Comparison of ENCODE assay signal across 23 cellular contexts in the genomic region with DNA sequence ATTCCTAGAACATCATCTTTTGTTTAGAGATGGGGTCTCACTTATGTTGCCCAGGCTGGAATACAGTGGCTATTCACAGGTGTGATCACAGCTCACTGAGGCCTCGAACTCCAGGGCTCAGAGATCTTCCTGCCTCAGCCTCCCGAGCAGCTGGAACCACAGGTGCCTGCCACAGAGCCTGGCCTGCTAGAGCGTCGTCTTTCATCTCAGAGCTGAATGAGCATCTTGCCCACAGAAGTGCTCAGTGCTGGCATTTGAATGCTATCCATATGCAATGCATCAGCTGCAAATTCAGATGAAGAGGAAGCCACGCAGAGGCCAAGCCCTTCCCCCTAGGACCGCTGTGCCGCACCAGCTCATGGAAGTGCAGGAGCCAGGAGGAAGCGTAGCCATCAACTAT. TPM values are rescaled to one million over a fixed set of nuclear protein-coding genes. Genes with fewer than 3 reads are reported as not detected.
A peak's percentile ranks its signal among the peaks of the same experiment; 100 is the strongest.
DNase-seq lines count a peak whose midpoint lies in the region; ATAC-seq and TF ChIP-seq lines count a peak whose summit lies in the region.
"Had no signal": no experiment of that assay in that cellular context is flagged by ENCODE, and none has a peak within 500 bp of the region (broad histone marks: within the 10 kb centered on the region; RNA-seq: fewer than 3 reads in every experiment).

No MANE protein-coding gene starts in this region.

- peaks cover 19% of the 10 kb centered on the region for H3K27me3 Mint-ChIP-seq in neural progenitor cell (ENCODE audit: insufficient read depth, low read depth)
- peaks cover 7 to 11% of the 10 kb centered on the region in 2 donors for H3K27me3 Mint-ChIP-seq in stimulated activated naive B cell treated with anti-CD40 and anti-IgM and Interleukin-4, amounts not matched to agents 10 μg/mL and 1 μg/mL and 100 μg/mL, for 72 hours
- H3K27me3 Mint-ChIP-seq: B cell had no signal

- H3K9me3 ChIP-seq in DND-41 (ENCODE audit: insufficient read depth, low read length, severe bottlenecking) = no peaks in the 10 kb centered on the region
- H3K9me3 ChIP-seq in SU-DHL-6 (ENCODE audit: insufficient read depth, low read length) = no peaks in the 10 kb centered on the region
- H3K9me3 ChIP-seq in neural progenitor cell (ENCODE audit: low read depth) = no peaks in the 10 kb centered on the region
- H3K9me3 ChIP-seq: Caco-2 had no signal

- DNase-seq in DND-41 (peak; percentile 13), NAMALWA (ENCODE audit: low spot score) (peak; percentile 82), neural progenitor cell (ENCODE audit: low spot score) (no peak), NCI-H1105 (lab: John Stamatoyannopoulos, UW) (no peak), LoVo (ENCODE audit: low spot score) (no peak)
- DNase-seq in stimulated activated naive B cell treated with anti-CD40 and anti-IgM and Interleukin-4, amounts not matched to agents 10 μg/mL and 1 μg/mL and 100 μg/mL, for 72 hours = no peak
- DNase-seq: C1 segment of cervical spinal cord; Caco-2; CD4-positive, alpha-beta T cell; DMS153; DMS79; EL; GM23248; H7; HFFc6 had no signal

- no peak overlapping the region for H3K9ac ChIP-seq in DND-41 (ENCODE audit: low read depth, low read length)
- no peak overlapping the region for H3K9ac ChIP-seq in SU-DHL-6 (ENCODE audit: low read length)
- no peak overlapping the region for H3K9ac ChIP-seq in neural progenitor cell
- H3K9ac ChIP-seq: GM23248, KMS-11 had no signal

- H3K79me2 ChIP-seq in DND-41 (ENCODE audit: insufficient read depth, low read length) (no peaks in the 10 kb centered on the region), SU-DHL-6 (ENCODE audit: insufficient read depth, low read length) (peaks cover 1% of the 10 kb centered on the region), neural progenitor cell (ENCODE audit: low read depth) (no peaks in the 10 kb centered on the region)

- H3K27ac Mint-ChIP-seq in neural progenitor cell = peak overlapping the region; percentile 44
- no peak overlapping the region for H3K27ac Mint-ChIP-seq in stimulated activated naive B cell treated with anti-CD40 and anti-IgM and Interleukin-4, amounts not matched to agents 10 μg/mL and 1 μg/mL and 100 μg/mL, for 72 hours
- H3K27ac Mint-ChIP-seq: B cell; CD4-positive, alpha-beta T cell; HFFc6 had no signal

- H3K36me3 ChIP-seq in DND-41 (ENCODE audit: insufficient read depth, low read length) (no peaks in the 10 kb centered on the region), SU-DHL-6 (ENCODE audit: low read length) (no peaks in the 10 kb centered on the region), neural progenitor cell (no peaks in the 10 kb centered on the region)

- peaks cover 6% of the 10 kb centered on the region for H3K4me1 Mint-ChIP-seq in neural progenitor cell
- H3K4me1 Mint-ChIP-seq in stimulated activated naive B cell treated with anti-CD40 and anti-IgM and Interleukin-4, amounts not matched to agents 10 μg/mL and 1 μg/mL and 100 μg/mL, for 72 hours = peaks cover 37 to 39% of the 10 kb centered on the region in 2 donors

- no peak overlapping the region for H3K4me3 Mint-ChIP-seq in neural progenitor cell
- H3K4me3 Mint-ChIP-seq in stimulated activated naive B cell treated with anti-CD40 and anti-IgM and Interleukin-4, amounts not matched to agents 10 μg/mL and 1 μg/mL and 100 μg/mL, for 72 hours = no peak overlapping the region
- H3K4me3 Mint-ChIP-seq: B cell; CD4-positive, alpha-beta T cell; HFFc6 had no signal

- H3K4me3 ChIP-seq in DND-41 (ENCODE audit: low read depth in 1 of 2, low read length in 2 of 2) (no peak overlapping the region), SU-DHL-6 (ENCODE audit: insufficient read depth, low read length, poor library complexity, severe bottlenecking) (no peak overlapping the region), neural progenitor cell (no peak overlapping the region)
- H3K4me3 ChIP-seq: GM12878, GM23248 had no signal

- H4K20me1 ChIP-seq in DND-41 (ENCODE audit: insufficient read depth, low read length) (no peaks in the 10 kb centered on the region), SU-DHL-6 (ENCODE audit: low read depth, low read length) (no peaks in the 10 kb centered on the region), neural progenitor cell (ENCODE audit: low read depth) (peaks cover 4% of the 10 kb centered on the region)

- TF ChIP-seq CTCF in DND-41 (IDR thresholded peaks at IDR 0.05; ENCODE audit: borderline replicate concordance, extremely low read depth, low read length, poor library complexity, severe bottlenecking) = no peak
- no peak for TF ChIP-seq CTCF in SU-DHL-6 (IDR thresholded peaks at IDR 0.05; ENCODE audit: insufficient read depth, low read length, poor library complexity, severe bottlenecking)
- TF ChIP-seq CTCF in neural progenitor cell (IDR thresholded peaks at IDR 0.05) = no peak

- H2AFZ ChIP-seq in DND-41 (ENCODE audit: low read depth, low read length) = no peak overlapping the region
- no peak overlapping the region for H2AFZ ChIP-seq in SU-DHL-6 (ENCODE audit: low read depth, low read length, severe bottlenecking)
- H2AFZ ChIP-seq in neural progenitor cell (replicated peaks) = no peak overlapping the region
- H2AFZ ChIP-seq: GM23248 had no signal

- no peaks in the 10 kb centered on the region for H3K27me3 ChIP-seq in DND-41 (ENCODE audit: insufficient read depth, low read length, poor library complexity)
- no peaks in the 10 kb centered on the region for H3K27me3 ChIP-seq in SU-DHL-6 (ENCODE audit: low read length)
- H3K27me3 ChIP-seq in neural progenitor cell = peaks cover 35% of the 10 kb centered on the region

- peak; percentile 62 for ATAC-seq in DND-41 (ENCODE audit: insufficient read depth, low read depth)
- no peak for ATAC-seq in GM18520 (IDR thresholded peaks at IDR 0.05; ENCODE audit: unreplicated experiment)
- ATAC-seq in stimulated activated naive B cell treated with anti-CD40 and anti-IgM and Interleukin-4, amounts not matched to agents 10 μg/mL and 1 μg/mL and 100 μg/mL, for 72 hours (replicated peaks) = no peak
- ATAC-seq: GM12878, HCT116 had no signal

- no peaks in the 10 kb centered on the region for H3K9me2 ChIP-seq in SU-DHL-6 (replicated peaks; ENCODE audit: insufficient read depth, low read length)

- H3F3A ChIP-seq in SU-DHL-6 (ENCODE audit: insufficient read depth) = peaks cover 57% of the 10 kb centered on the region
- H3F3A ChIP-seq in neural progenitor cell (ENCODE audit: low read depth) = peaks cover 9% of the 10 kb centered on the region

- H3K4me1 ChIP-seq in DND-41 (ENCODE audit: insufficient read depth, low read length) (no peaks in the 10 kb centered on the region), neural progenitor cell (peaks cover 4% of the 10 kb centered on the region)

- no peaks in the 10 kb centered on the region for H3K9me3 Mint-ChIP-seq in neural progenitor cell
- no peaks in the 10 kb centered on the region for H3K9me3 Mint-ChIP-seq in stimulated activated naive B cell treated with anti-CD40 and anti-IgM and Interleukin-4, amounts not matched to agents 10 μg/mL and 1 μg/mL and 100 μg/mL, for 72 hours
- H3K9me3 Mint-ChIP-seq: CD4-positive, alpha-beta T cell; HFFc6 had no signal

- peaks cover 7% of the 10 kb centered on the region for H3K36me3 Mint-ChIP-seq in neural progenitor cell
- no peaks in the 10 kb centered on the region for H3K36me3 Mint-ChIP-seq in stimulated activated naive B cell treated with anti-CD40 and anti-IgM and Interleukin-4, amounts not matched to agents 10 μg/mL and 1 μg/mL and 100 μg/mL, for 72 hours

- H3K27ac ChIP-seq in DND-41 (ENCODE audit: low read length) = no peak overlapping the region
- peak overlapping the region; percentile 99 for H3K27ac ChIP-seq in SU-DHL-6 (ENCODE audit: low read depth, low read length)
- no peak overlapping the region for H3K27ac ChIP-seq in neural progenitor cell
- H3K27ac ChIP-seq: GM23248, KMS-11 had no signal

- H3K4me2 ChIP-seq in DND-41 (ENCODE audit: insufficient read depth, low read length) (no peak overlapping the region), SU-DHL-6 (ENCODE audit: low read depth, low read length, poor library complexity, severe bottlenecking) (peak overlapping the region; percentile 65), neural progenitor cell (no peak overlapping the region)
- H3K4me2 ChIP-seq: KMS-11 had no signal

RNA-seq across cellular contexts. Expression of a gene that starts 4.5 kb away (rescaled TPM):
- total RNA-seq in neural progenitor cell (ENCODE audit: low replicate concordance) = 1.4 and 2.4 TPM in 2 replicates
- total RNA-seq: A172, G401, GM23248, HFFc6 had no signal

Comparison
In these comparisons a context has a peak if more than half of its experiments do, and no peak if none do; other contexts are left out.
1. DNase-seq: peak in DND-41 (single experiment) and NAMALWA (single experiment); none in neural progenitor cell (single experiment), NCI-H1105 (single experiment), LoVo (single experiment) and stimulated activated naive B cell treated with anti-CD40 and anti-IgM and Interleukin-4, amounts not matched to agents 10 μg/mL and 1 μg/mL and 100 μg/mL, for 72 hours (single experiment).